In genomic region chr3:152089528-152089927, GRCh38 we compare ENCODE assay signal across 23 cellular contexts.
"Had no signal": no experiment of that assay in that cellular context is flagged by ENCODE, and none has a peak within 500 bp of the region (broad histone marks: within the 10 kb centered on the region; RNA-seq: fewer than 3 reads in every experiment).

No MANE protein-coding gene starts in this region.

- ATAC-seq: effector memory CD8-positive, alpha-beta T cell; esophagus mucosa; gastrocnemius medialis; heart right ventricle; left cardiac atrium; left lung; left ventricle myocardium superior; lower lobe of right lung had no signal

- FAIRE-seq: islet of Langerhans, keratinocyte had no signal

- H3K4me1 ChIP-seq: colonic mucosa, heart right ventricle, left lung, lower lobe of right lung had no signal

- H3K27ac ChIP-seq: colonic mucosa, epithelial cell of prostate, esophagus squamous epithelium, gastrocnemius medialis, heart right ventricle, left lung, lower lobe of right lung had no signal

- H3K36me3 ChIP-seq: colonic mucosa, esophagus squamous epithelium, gastrocnemius medialis, heart right ventricle, left lung, lower lobe of right lung had no signal

- DNase-seq: colonic mucosa; cortex of kidney; effector CD8-positive, alpha-beta T cell; effector memory CD8-positive, alpha-beta T cell; endodermal cell; erythroblast; esophagus squamous epithelium; foreskin fibroblast; foreskin melanocyte; gastrocnemius medialis; glutamatergic neuron; head of caudate nucleus; heart right ventricle; hippocampal formation; left cardiac atrium; left lung; left ventricle myocardium superior; lower lobe of right lung; mesenchymal stem cell had no signal

- H3K4me3 ChIP-seq: colonic mucosa, esophagus squamous epithelium, gastrocnemius medialis, heart right ventricle, left lung, lower lobe of right lung had no signal

- H3K27me3 ChIP-seq: colonic mucosa, esophagus squamous epithelium, gastrocnemius medialis, heart right ventricle, left lung had no signal

- H3K9me3 ChIP-seq: colonic mucosa, esophagus squamous epithelium, gastrocnemius medialis, left lung, lower lobe of right lung had no signal
